In the genomic region with DNA sequence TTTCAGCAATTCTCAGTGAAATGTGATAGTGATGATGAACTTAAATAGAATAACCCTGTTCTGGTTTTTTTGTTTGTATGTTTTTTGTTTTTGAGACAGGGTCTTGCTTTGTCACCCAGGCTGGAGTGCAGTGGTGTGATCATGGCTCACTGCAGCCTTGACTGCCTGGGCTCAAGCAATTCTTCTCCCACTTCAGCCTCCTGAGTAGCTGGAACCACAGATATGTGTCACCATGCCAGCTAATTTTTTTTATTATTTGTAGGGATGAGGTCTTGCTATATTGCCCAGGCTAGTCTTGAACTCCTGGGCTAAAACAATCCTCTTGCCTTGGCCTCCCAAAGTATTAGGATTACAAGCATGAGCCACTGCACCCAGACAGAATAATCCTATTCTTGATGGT, we compare ENCODE assay signal across 18 cellular contexts. TPM values are rescaled to one million over a fixed set of nuclear protein-coding genes. Genes with fewer than 3 reads are reported as not detected.
"Had no signal": no experiment of that assay in that cellular context is flagged by ENCODE, and none has a peak within 500 bp of the region (broad histone marks: within the 10 kb centered on the region; RNA-seq: fewer than 3 reads in every experiment).

No MANE protein-coding gene starts in this region.

- H3K4me1 ChIP-seq: lower lobe of right lung, pancreas, spleen had no signal

- H3K36me3 ChIP-seq: esophagus muscularis mucosa, lower lobe of right lung, neutrophil, pancreas, spleen, thyroid gland had no signal

- H3K9me3 ChIP-seq: lower lobe of right lung, neutrophil, pancreas, thyroid gland had no signal

- H3K4me3 ChIP-seq: esophagus muscularis mucosa, lower lobe of right lung, pancreas, spleen, thyroid gland had no signal

- DNase-seq: activated CD4-positive, alpha-beta T cell treated with anti-CD3 and anti-CD28 coated beads, Interleukin-2, amount 50 U/mL, for 4 hours; activated gamma-delta T cell treated with Interleukin-2 at 50 U/mL for 16 hours; amygdala; cerebellar nuclear complex; effector CD4-positive, alpha-beta T cell; immature natural killer cell; left cardiac atrium; lower lobe of right lung; pancreas; spleen; stimulated activated CD8-positive, alpha-beta memory T cell treated with anti-CD3 and anti-CD28 coated beads, Interleukin-4, amount 100 ng/mL, for 48 hours; stimulated activated naive CD4-positive, alpha-beta T cell; T-helper 17 cell; thyroid gland had no signal

- ATAC-seq: left cardiac atrium; lower lobe of right lung; natural killer cell treated with Interleukin-12 subunit alpha and Interleukin-12 subunit beta and Interleukin-15 and Interleukin-18, amount 100 ng/mL, for 72 hours; pancreas; sciatic nerve; T-helper 17 cell had no signal

- H3K27ac ChIP-seq: esophagus muscularis mucosa, lower lobe of right lung, neutrophil, pancreas, spleen, thyroid gland had no signal

- H3K27me3 ChIP-seq: esophagus muscularis mucosa, neutrophil, pancreas, spleen, thyroid gland had no signal

RNA-seq across cellular contexts. Expression of gene COL17A1, which starts 14.3 kb away (rescaled TPM):
- total RNA-seq: natural killer cell treated with Interleukin-12 subunit alpha and Interleukin-12 subunit beta and Interleukin-15 and Interleukin-18, amount 100 ng/mL, for 72 hours; T-helper 17 cell had no signal
- polyA plus RNA-seq: immature natural killer cell had no signal
